In genomic region chr4:98150092-98150761, GRCh38 we compare ENCODE assay signal across 1 cellular context.
TF ChIP-seq lines count a peak whose summit lies in the region.

No MANE protein-coding gene starts in this region.

TF ChIP-seq in GM23338, 12 proteins besides CTCF, POLR2A, EP300 and RAD21 (continued from another document):
- TF ChIP-seq, protein P1, sequence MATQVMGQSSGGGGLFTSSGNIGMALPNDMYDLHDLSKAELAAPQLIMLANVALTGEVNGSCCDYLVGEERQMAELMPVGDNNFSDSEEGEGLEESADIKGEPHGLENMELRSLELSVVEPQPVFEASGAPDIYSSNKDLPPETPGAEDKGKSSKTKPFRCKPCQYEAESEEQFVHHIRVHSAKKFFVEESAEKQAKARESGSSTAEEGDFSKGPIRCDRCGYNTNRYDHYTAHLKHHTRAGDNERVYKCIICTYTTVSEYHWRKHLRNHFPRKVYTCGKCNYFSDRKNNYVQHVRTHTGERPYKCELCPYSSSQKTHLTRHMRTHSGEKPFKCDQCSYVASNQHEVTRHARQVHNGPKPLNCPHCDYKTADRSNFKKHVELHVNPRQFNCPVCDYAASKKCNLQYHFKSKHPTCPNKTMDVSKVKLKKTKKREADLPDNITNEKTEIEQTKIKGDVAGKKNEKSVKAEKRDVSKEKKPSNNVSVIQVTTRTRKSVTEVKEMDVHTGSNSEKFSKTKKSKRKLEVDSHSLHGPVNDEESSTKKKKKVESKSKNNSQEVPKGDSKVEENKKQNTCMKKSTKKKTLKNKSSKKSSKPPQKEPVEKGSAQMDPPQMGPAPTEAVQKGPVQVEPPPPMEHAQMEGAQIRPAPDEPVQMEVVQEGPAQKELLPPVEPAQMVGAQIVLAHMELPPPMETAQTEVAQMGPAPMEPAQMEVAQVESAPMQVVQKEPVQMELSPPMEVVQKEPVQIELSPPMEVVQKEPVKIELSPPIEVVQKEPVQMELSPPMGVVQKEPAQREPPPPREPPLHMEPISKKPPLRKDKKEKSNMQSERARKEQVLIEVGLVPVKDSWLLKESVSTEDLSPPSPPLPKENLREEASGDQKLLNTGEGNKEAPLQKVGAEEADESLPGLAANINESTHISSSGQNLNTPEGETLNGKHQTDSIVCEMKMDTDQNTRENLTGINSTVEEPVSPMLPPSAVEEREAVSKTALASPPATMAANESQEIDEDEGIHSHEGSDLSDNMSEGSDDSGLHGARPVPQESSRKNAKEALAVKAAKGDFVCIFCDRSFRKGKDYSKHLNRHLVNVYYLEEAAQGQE (IDR thresholded peaks at IDR 0.05; ENCODE audit: unreplicated experiment): no peak
- TF ChIP-seq STAT1 (IDR thresholded peaks at IDR 0.05; ENCODE audit: unreplicated experiment) (no peak), ETS1 (IDR thresholded peaks at IDR 0.05) (no peak), CREB1 (CRISPR knock-in tag; IDR thresholded peaks at IDR 0.05; ENCODE audit: low read depth) (no peak), NANOG (IDR thresholded peaks at IDR 0.05; ENCODE audit: borderline replicate concordance) (no peak), EZH2phosphoT487 (IDR thresholded peaks at IDR 0.05; ENCODE audit: unreplicated experiment) (no peak), ZNF331 (CRISPR knock-in tag; IDR thresholded peaks at IDR 0.05; ENCODE audit: low read depth) (no peak), EZH2 (IDR thresholded peaks at IDR 0.05; ENCODE audit: low read depth, unreplicated experiment) (no peak)
TF ChIP-seq in GM23338: peak in this region for 0.
